In genomic region chr11:73372371-73372993, GRCh38 we compare ENCODE assay signal across 1 cellular context.
TF ChIP-seq lines count a peak whose summit lies in the region.

No MANE protein-coding gene starts in this region.

TF ChIP-seq in K562, 482 proteins besides CTCF, POLR2A, EP300 and RAD21:
- TF ChIP-seq ZNF518B (CRISPR knock-in tag; IDR thresholded peaks at IDR 0.05), result no peak
- peak; percentile 47 for TF ChIP-seq RBM25 (IDR thresholded peaks at IDR 0.05; ENCODE audit: low read depth, low read length, severe bottlenecking)
- peak; percentile 73 for TF ChIP-seq ZFP36 (IDR thresholded peaks at IDR 0.05; ENCODE audit: low read depth, low read length, partially characterized antibody)
